In the genomic region with DNA sequence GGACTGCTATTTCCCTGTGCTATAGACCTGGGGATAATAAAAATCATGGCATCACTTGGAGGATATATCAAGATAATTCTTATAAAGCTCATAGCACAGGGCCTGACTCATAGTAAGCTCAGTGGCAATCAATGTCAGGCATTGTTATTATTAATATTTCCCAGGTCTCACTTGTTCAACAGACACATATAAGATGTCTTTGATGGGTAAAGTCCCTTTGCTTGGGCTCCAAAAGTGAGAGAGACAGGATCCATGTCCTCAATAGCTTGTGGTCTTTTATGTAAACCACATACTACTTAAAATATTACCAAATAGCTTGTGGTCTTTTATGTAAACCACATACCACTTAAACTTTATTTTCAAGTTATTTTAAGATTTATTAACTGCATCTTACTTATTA, we compare ENCODE assay signal across 29 cellular contexts. TPM values are rescaled to one million over a fixed set of nuclear protein-coding genes. Genes with fewer than 3 reads are reported as not detected.
DNase-seq lines count a peak whose midpoint lies in the region; ATAC-seq and TF ChIP-seq lines count a peak whose summit lies in the region.
"Had no signal": no experiment of that assay in that cellular context is flagged by ENCODE, and none has a peak within 500 bp of the region (broad histone marks: within the 10 kb centered on the region; RNA-seq: fewer than 3 reads in every experiment).

No MANE protein-coding gene starts in this region.

- no peak for ATAC-seq in CD4-positive, CD25-positive, alpha-beta regulatory T cell (ENCODE audit: low read depth in 2 of 2)
- no peak for ATAC-seq in HG03025 (IDR thresholded peaks at IDR 0.05; ENCODE audit: low FRiP score, unreplicated experiment)
- ATAC-seq: lower lobe of right lung; stimulated activated effector memory CD8-positive, alpha-beta T cell treated with anti-CD3 and anti-CD28 coated beads, Interleukin-12 subunit alpha, Interleukin-12 subunit beta, amount 100 ng/mL, for 72 hours; T-helper 17 cell had no signal

- intact Hi-C loops in PC-9 (cut with micrococcal nuclease; ENCODE audit: unreplicated experiment), result loop anchor here (2.0 kb wide), 1 partner anchor 13 kb away; no protein-coding TSS in a partner anchor

- H3K27ac ChIP-seq in CD4-positive, CD25-positive, alpha-beta regulatory T cell (ENCODE audit: insufficient read depth, low read length, poor library complexity, severe bottlenecking), result peak overlapping the region; percentile 1
- H3K27ac ChIP-seq in KMS-11 (no peak overlapping the region), PC-9 (peak overlapping the region; percentile 84), fibroblast of lung (ENCODE audit: insufficient read depth, low read length) (no peak overlapping the region)
- H3K27ac ChIP-seq: BLaER1 treated with 17β-estradiol and CSF1 and Interleukin-3, amounts not matched to agents 10 nM and 100 nM; GM23248; lower lobe of right lung; ovary; upper lobe of left lung had no signal

- H3K27me3 ChIP-seq in CD4-positive, CD25-positive, alpha-beta regulatory T cell (ENCODE audit: control insufficient read depth, insufficient read depth, low read length), result no peaks in the 10 kb centered on the region
- H3K27me3 ChIP-seq in KMS-11 (ENCODE audit: insufficient read depth, low read depth), result no peaks in the 10 kb centered on the region
- no peaks in the 10 kb centered on the region for H3K27me3 ChIP-seq in PC-9 (ENCODE audit: insufficient read depth, low read depth)
- H3K27me3 ChIP-seq in fibroblast of lung (ENCODE audit: control insufficient read depth, insufficient read depth, low read length), result no peaks in the 10 kb centered on the region
- H3K27me3 ChIP-seq: BLaER1 treated with 17β-estradiol and CSF1 and Interleukin-3, amounts not matched to agents 10 nM and 100 nM; ovary; upper lobe of left lung had no signal

- no peak overlapping the region for H3K27ac Mint-ChIP-seq in CD4-positive, CD25-positive, alpha-beta regulatory T cell
- H3K27ac Mint-ChIP-seq: activated naive CD8-positive, alpha-beta T cell treated with anti-CD3 and anti-CD28 coated beads for 36 hours; dendritic cell treated with granulocyte-macrophage colony-stimulating factor and Interleukin-4, amounts not matched to agents 40 ng/mL and 50 ng/mL, for 4 days; HFFc6; stimulated activated effector memory CD8-positive, alpha-beta T cell treated with anti-CD3 and anti-CD28 coated beads, Interleukin-12 subunit alpha, Interleukin-12 subunit beta, amount 100 ng/mL, for 72 hours; T-helper 17 cell had no signal

- H3K36me3 ChIP-seq in CD4-positive, CD25-positive, alpha-beta regulatory T cell (ENCODE audit: control insufficient read depth, insufficient read depth, low read length), result no peaks in the 10 kb centered on the region
- H3K36me3 ChIP-seq in KMS-11 (ENCODE audit: insufficient read depth) (no peaks in the 10 kb centered on the region), PC-9 (ENCODE audit: low read depth) (0 out of 2 replicates have a peak, but pooled peaks cover 14% of the 10 kb centered on the region), fibroblast of lung (ENCODE audit: control insufficient read depth, insufficient read depth, low read length) (no peaks in the 10 kb centered on the region)
- H3K36me3 ChIP-seq: BLaER1 treated with 17β-estradiol and CSF1 and Interleukin-3, amounts not matched to agents 10 nM and 100 nM; lower lobe of right lung; ovary; upper lobe of left lung had no signal

- H3K36me3 Mint-ChIP-seq in CD4-positive, CD25-positive, alpha-beta regulatory T cell, result no peaks in the 10 kb centered on the region
- H3K36me3 Mint-ChIP-seq: activated naive CD8-positive, alpha-beta T cell treated with anti-CD3 and anti-CD28 coated beads for 36 hours; stimulated activated effector memory CD8-positive, alpha-beta T cell treated with anti-CD3 and anti-CD28 coated beads, Interleukin-12 subunit alpha, Interleukin-12 subunit beta, amount 100 ng/mL, for 72 hours had no signal

- H2AFZ ChIP-seq in KMS-11 (ENCODE audit: low read depth) (no peak overlapping the region), PC-9 (no peak overlapping the region), fibroblast of lung (ENCODE audit: low read length) (no peak overlapping the region)
- H2AFZ ChIP-seq: GM23248 had no signal

- BruUV-seq in PC-9 (replicated peaks; lab: Mats Ljungman, UMichigan), result no TSS peak

- peaks cover 30% of the 10 kb centered on the region for H3K4me1 ChIP-seq in CD4-positive, CD25-positive, alpha-beta regulatory T cell (ENCODE audit: control insufficient read depth, insufficient read depth, low read length, poor library complexity, severe bottlenecking)
- H3K4me1 ChIP-seq in KMS-11 (ENCODE audit: low read depth, poor library complexity, severe bottlenecking) (peaks cover 58% of the 10 kb centered on the region), PC-9 (replicated peaks; ENCODE audit: insufficient read depth) (peaks cover 55% of the 10 kb centered on the region), fibroblast of lung (ENCODE audit: control insufficient read depth, extremely low read depth, insufficient read depth, low read length) (peaks cover 5% of the 10 kb centered on the region)

- no peak overlapping the region for H3K4me3 ChIP-seq in CD4-positive, CD25-positive, alpha-beta regulatory T cell (ENCODE audit: low read depth, low read length)
- H3K4me3 ChIP-seq in KMS-11 (IDR thresholded peaks at IDR 0.05; ENCODE audit: insufficient read depth, low read depth, low read length) (no peak overlapping the region), PC-9 (no peak overlapping the region), fibroblast of lung (replicated peaks in 1 of 4; ENCODE audit: control extremely low read depth in 1 of 4, insufficient read depth in 1 of 4, low read depth in 3 of 4, low read length in 4 of 4) (no peak overlapping the region)
- H3K4me3 ChIP-seq: BLaER1 treated with 17β-estradiol and CSF1 and Interleukin-3, amounts not matched to agents 10 nM and 100 nM; GM23248; lower lobe of right lung; ovary; upper lobe of left lung had no signal

- no peaks in the 10 kb centered on the region for H3K9me3 Mint-ChIP-seq in CD4-positive, CD25-positive, alpha-beta regulatory T cell
- H3K9me3 Mint-ChIP-seq: dendritic cell treated with granulocyte-macrophage colony-stimulating factor and Interleukin-4, amounts not matched to agents 40 ng/mL and 50 ng/mL, for 4 days; HFFc6; stimulated activated effector memory CD8-positive, alpha-beta T cell treated with anti-CD3 and anti-CD28 coated beads, Interleukin-12 subunit alpha, Interleukin-12 subunit beta, amount 100 ng/mL, for 72 hours had no signal

- H3K79me2 ChIP-seq in KMS-11 (ENCODE audit: insufficient read depth, low read depth) (no peaks in the 10 kb centered on the region), PC-9 (ENCODE audit: low read depth) (peaks cover 36% of the 10 kb centered on the region), fibroblast of lung (ENCODE audit: control insufficient read depth, insufficient read depth, low read length) (no peaks in the 10 kb centered on the region)

- peaks cover 47% of the 10 kb centered on the region for H3F3A ChIP-seq in PC-9 (ENCODE audit: insufficient read depth, low read depth)

- TF ChIP-seq CTCF in KMS-11 (conservative IDR thresholded peaks at IDR 0.05; ENCODE audit: low read depth, low read length) (no peak), PC-9 (conservative IDR thresholded peaks at IDR 0.05) (no peak), fibroblast of lung (conservative IDR thresholded peaks at IDR 0.05 in 1 of 2, IDR thresholded peaks at IDR 0.05 in 1 of 2; ENCODE audit: low read depth in 1 of 2, low read length in 2 of 2) (no peak)

- no peak for DNase-seq in CD4-positive, CD25-positive, alpha-beta regulatory T cell
- no peak for DNase-seq in PC-9
- DNase-seq in fibroblast of lung (ENCODE audit: low read depth in 2 of 2), result peak; percentile 32 to 39
- DNase-seq in epidermal melanocyte (ENCODE audit: insufficient read length, low spot score), result no peak
- no peak for DNase-seq in activated naive CD4-positive, alpha-beta T cell (lab: John Stamatoyannopoulos, UW)
- no peak for DNase-seq in retina
- DNase-seq: activated CD4-positive, alpha-beta T cell treated with anti-CD3 and anti-CD28 coated beads for 4 hours; activated effector memory CD4-positive, alpha-beta T cell treated with Interleukin-2 at 50 U/mL for 16 hours; activated naive CD8-positive, alpha-beta T cell treated with anti-CD3 and anti-CD28 coated beads for 36 hours; activated T-cell treated with anti-CD3 and anti-CD28 coated beads for 4 hours; caudate nucleus; glutamatergic neuron; GM23248; HFFc6; lower lobe of right lung; NCI-H1092 treated with DMSO at 0.1 percent for 48 hours; NCI-H187 treated with DMSO at 0.1 percent for 48 hours; NCI-H2171 treated with DMSO at 0.1 percent for 48 hours; NCI-H524; ovary; stimulated activated CD4-positive, alpha-beta T cell treated with anti-CD3 and anti-CD28 coated beads, Interleukin-4, amount 100 ng/mL, for 24 hours; T-helper 17 cell; upper lobe of left lung had no signal

- no peak overlapping the region for H3K9ac ChIP-seq in KMS-11
- H3K9ac ChIP-seq in fibroblast of lung (ENCODE audit: insufficient read depth, low read length), result no peak overlapping the region
- H3K9ac ChIP-seq: BLaER1 treated with 17β-estradiol and CSF1 and Interleukin-3, amounts not matched to agents 10 nM and 100 nM; GM23248 had no signal

- H3K4me3 Mint-ChIP-seq in CD4-positive, CD25-positive, alpha-beta regulatory T cell, result no peak overlapping the region
- H3K4me3 Mint-ChIP-seq: activated naive CD8-positive, alpha-beta T cell treated with anti-CD3 and anti-CD28 coated beads for 36 hours; dendritic cell treated with granulocyte-macrophage colony-stimulating factor and Interleukin-4, amounts not matched to agents 40 ng/mL and 50 ng/mL, for 4 days; HFFc6; stimulated activated effector memory CD8-positive, alpha-beta T cell treated with anti-CD3 and anti-CD28 coated beads, Interleukin-12 subunit alpha, Interleukin-12 subunit beta, amount 100 ng/mL, for 72 hours; T-helper 17 cell had no signal

- H3K9me3 ChIP-seq in CD4-positive, CD25-positive, alpha-beta regulatory T cell (ENCODE audit: control insufficient read depth in 2 of 2, low read length in 2 of 2), result no peaks in the 10 kb centered on the region
- H3K9me3 ChIP-seq in PC-9 (ENCODE audit: insufficient read depth, low read depth) (no peaks in the 10 kb centered on the region), fibroblast of lung (ENCODE audit: control insufficient read depth, insufficient read depth, low read depth, low read length) (no peaks in the 10 kb centered on the region)
- H3K9me3 ChIP-seq: BLaER1 treated with 17β-estradiol and CSF1 and Interleukin-3, amounts not matched to agents 10 nM and 100 nM; lower lobe of right lung; ovary; upper lobe of left lung had no signal

- H3K9me2 ChIP-seq in PC-9 (ENCODE audit: insufficient read depth), result no peaks in the 10 kb centered on the region

- no peaks in the 10 kb centered on the region for H4K20me1 ChIP-seq in KMS-11 (ENCODE audit: insufficient read depth)
- no peaks in the 10 kb centered on the region for H4K20me1 ChIP-seq in PC-9 (ENCODE audit: insufficient read depth)
- H4K20me1 ChIP-seq in fibroblast of lung (ENCODE audit: control insufficient read depth, extremely low read depth, insufficient read depth, low read length), result no peaks in the 10 kb centered on the region
- H4K20me1 ChIP-seq: BLaER1 treated with 17β-estradiol and CSF1 and Interleukin-3, amounts not matched to agents 10 nM and 100 nM had no signal

- POLR2A ChIA-PET in PC-9 (lab: Charles Lee; ENCODE audit: unreplicated experiment), result no interaction called here

- H3K27me3 Mint-ChIP-seq in CD4-positive, CD25-positive, alpha-beta regulatory T cell, result no peaks in the 10 kb centered on the region

- H3K4me1 Mint-ChIP-seq in CD4-positive, CD25-positive, alpha-beta regulatory T cell, result peaks cover 0 to 46% (median 21%) of the 10 kb centered on the region in 4 donors

- peak overlapping the region; percentile 85 for H3K4me2 ChIP-seq in KMS-11
- H3K4me2 ChIP-seq in PC-9, result peak overlapping the region; percentile 36; the same call in 1 of the 2 replicates
- H3K4me2 ChIP-seq in fibroblast of lung (ENCODE audit: extremely low read depth, insufficient read depth, low read length), result no peak overlapping the region

- CTCF ChIA-PET in PC-9 (lab: Charles Lee), result interaction anchor here (0.6 kb wide), 1 partner anchor 101 kb away, joined by 3 read pairs; no protein-coding TSS in a partner anchor

RNA-seq across cellular contexts. Expression of gene SH3RF2, which starts 11.2 kb away (rescaled TPM):
- total RNA-seq in CD4-positive, CD25-positive, alpha-beta regulatory T cell, result 4.5 TPM
- polyA plus RNA-seq in CD4-positive, CD25-positive, alpha-beta regulatory T cell, result under 1 TPM in 3 of 4 donors, not detected in 1; 0.52 to 0.74 (median 0.66) TPM
- total RNA-seq in PC-9 (2021), result 30.9 and 37.2 TPM in 2 replicates
- 0.26 and 1.2 TPM in 2 replicates for total RNA-seq in fibroblast of lung
- polyA plus RNA-seq in fibroblast of lung, result 0.53 and 1.1 TPM in 2 replicates
- polyA plus RNA-seq in fibroblast of lung (2012), result 0.45 and 0.92 TPM in 2 replicates
- polyA minus RNA-seq in fibroblast of lung (ENCODE audit: low replicate concordance), result 2.0 and 6.2 TPM in 2 replicates
- total RNA-seq: activated naive CD8-positive, alpha-beta T cell treated with anti-CD3 and anti-CD28 coated beads for 36 hours; GM23248 had no signal
- polyA plus RNA-seq: neural cell had no signal

Comparison
In these comparisons a context has a peak if more than half of its experiments do, and no peak if none do; other contexts are left out.
1. DNase-seq: peak in fibroblast of lung (2 of 2); none in CD4-positive, CD25-positive, alpha-beta regulatory T cell (0 of 3), PC-9 (0 of 2), epidermal melanocyte (single experiment), activated naive CD4-positive, alpha-beta T cell (0 of 4) and retina (single experiment).
2. H3K27ac ChIP-seq: peak in CD4-positive, CD25-positive, alpha-beta regulatory T cell (single experiment) and PC-9 (single experiment); none in KMS-11 (single experiment) and fibroblast of lung (single experiment).